Comparison of ENCODE assay signal across 26 cellular contexts in the genomic region with DNA sequence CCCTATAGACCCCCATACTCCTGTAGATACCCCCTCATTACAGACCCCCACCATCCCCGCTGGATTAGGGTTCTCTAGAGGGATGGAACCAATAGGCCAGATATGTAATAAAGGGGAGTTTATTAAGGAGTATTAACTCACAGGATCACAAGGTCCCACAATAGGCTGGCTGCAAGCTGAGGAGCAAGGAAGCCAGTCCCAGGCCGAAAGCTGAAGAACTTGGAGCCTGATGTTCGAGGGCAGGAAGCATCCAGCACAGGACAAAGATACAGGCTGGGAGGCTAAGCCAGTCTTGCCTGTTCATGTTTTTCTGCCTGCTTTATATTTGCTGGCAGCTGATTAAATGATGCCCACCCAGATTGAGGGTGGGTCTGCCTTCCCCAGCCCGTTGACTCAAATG.
"Had no signal": no experiment of that assay in that cellular context is flagged by ENCODE, and none has a peak within 500 bp of the region (broad histone marks: within the 10 kb centered on the region; RNA-seq: fewer than 3 reads in every experiment).

No MANE protein-coding gene starts in this region.

- H3K4me3 Mint-ChIP-seq: endodermal cell; naive thymus-derived CD4-positive, alpha-beta T cell; nephron; stimulated activated memory B cell treated with anti-CD40 and anti-IgM and Interleukin-4, amounts not matched to agents 10 μg/mL and 1 μg/mL and 100 μg/mL, for 72 hours had no signal

- H3K36me3 Mint-ChIP-seq: stimulated activated memory B cell treated with anti-CD40 and anti-IgM and Interleukin-4, amounts not matched to agents 10 μg/mL and 1 μg/mL and 100 μg/mL, for 72 hours had no signal

- H3K27ac Mint-ChIP-seq: endodermal cell; naive thymus-derived CD4-positive, alpha-beta T cell; nephron; stimulated activated memory B cell treated with anti-CD40 and anti-IgM and Interleukin-4, amounts not matched to agents 10 μg/mL and 1 μg/mL and 100 μg/mL, for 72 hours had no signal

- DNase-seq: effector CD8-positive, alpha-beta T cell; endodermal cell; foreskin keratinocyte; heart left ventricle; hippocampal formation; left cardiac atrium; left lung; mesendoderm; midbrain; naive thymus-derived CD4-positive, alpha-beta T cell; occipital lobe; ovary; psoas muscle; right cardiac atrium; spleen; stimulated activated CD4-positive, alpha-beta T cell treated with anti-CD3 and anti-CD28 coated beads, Interleukin-4, amount 100 ng/mL, for 4 hours; stimulated activated naive CD8-positive, alpha-beta T cell treated with anti-CD3 and anti-CD28 coated beads, Interleukin-15, Interleukin-2, amounts not matched to agents 100 U/mL and 50 U/mL, for 24 hours; upper lobe of right lung; uterus had no signal

- H3K4me1 Mint-ChIP-seq: naive thymus-derived CD4-positive, alpha-beta T cell; stimulated activated memory B cell treated with anti-CD40 and anti-IgM and Interleukin-4, amounts not matched to agents 10 μg/mL and 1 μg/mL and 100 μg/mL, for 72 hours had no signal

- H3K27me3 ChIP-seq: esophagus muscularis mucosa, foreskin keratinocyte, gastroesophageal sphincter, heart left ventricle, left lung, ovary, tibial nerve, upper lobe of right lung, uterus had no signal

- ATAC-seq: foreskin keratinocyte; gastroesophageal sphincter; heart left ventricle; left cardiac atrium; left lung; naive thymus-derived CD4-positive, alpha-beta T cell; psoas muscle; right cardiac atrium; stimulated activated memory B cell treated with anti-CD40 and anti-IgM and Interleukin-4, amounts not matched to agents 10 μg/mL and 1 μg/mL and 100 μg/mL, for 72 hours; stimulated activated naive CD8-positive, alpha-beta T cell treated with anti-CD3 and anti-CD28 coated beads, Interleukin-15, Interleukin-2, amounts not matched to agents 100 U/mL and 50 U/mL, for 24 hours; upper lobe of right lung had no signal

- H3K4me3 ChIP-seq: esophagus muscularis mucosa, gastroesophageal sphincter, heart left ventricle, left lung, ovary, psoas muscle, skin epidermis, spleen, thoracic aorta, tibial nerve, upper lobe of right lung, uterus had no signal

- H3K27ac ChIP-seq: foreskin keratinocyte, heart left ventricle, left lung, ovary, psoas muscle, skin epidermis, spleen, thoracic aorta, upper lobe of right lung, uterus had no signal
